ENCODE assay signal across 8 cellular contexts in the genomic region with DNA sequence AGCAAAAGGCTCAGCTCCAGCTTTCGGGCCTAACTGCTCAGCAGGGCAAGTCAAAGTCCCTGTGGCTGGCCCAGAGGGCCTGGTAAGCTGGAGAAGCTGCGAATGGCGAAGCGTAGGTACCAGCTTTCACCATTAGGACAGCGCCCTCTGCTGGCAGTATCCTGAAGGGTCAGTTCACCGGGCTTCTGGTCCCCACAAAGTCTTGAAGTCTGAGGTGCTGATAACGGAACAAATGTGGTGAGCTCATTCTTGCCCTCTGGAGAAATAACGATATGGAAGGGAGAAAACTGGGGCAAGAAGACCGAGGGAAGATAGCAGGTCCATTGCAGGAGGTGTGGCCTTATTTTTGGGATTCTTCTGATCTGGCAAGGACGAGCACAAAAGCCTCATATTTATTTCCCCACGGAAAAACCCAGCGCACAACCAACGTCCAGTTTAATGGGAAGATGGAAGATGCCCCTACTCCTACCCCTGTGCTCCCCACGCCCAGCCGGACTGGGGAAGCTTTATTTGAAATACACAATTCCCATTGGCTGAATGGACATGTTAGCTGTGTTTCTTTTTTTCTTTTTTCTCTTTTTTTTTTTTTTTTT. TPM values are rescaled to one million over a fixed set of nuclear protein-coding genes. Genes with fewer than 3 reads are reported as not detected.
A peak's percentile ranks its signal among the peaks of the same experiment; 100 is the strongest.
DNase-seq lines count a peak whose midpoint lies in the region; ATAC-seq, FAIRE-seq and TF ChIP-seq lines count a peak whose summit lies in the region.

No MANE protein-coding gene starts in this region.

- peak; percentile 81 for ATAC-seq in GM21367 (IDR thresholded peaks at IDR 0.05; ENCODE audit: unreplicated experiment)

- peaks cover 13% of the 10 kb centered on the region for H3K4me1 Mint-ChIP-seq in nephron

- no peak overlapping the region for H3K4me3 ChIP-seq in esophagus squamous epithelium

- H3K4me3 Mint-ChIP-seq in nephron, result peak overlapping the region in 2 of 3 experiments; percentile 9 to 51

- no peak for TF ChIP-seq POLR2A in esophagus squamous epithelium (IDR thresholded peaks at IDR 0.05)

- peaks cover 72% of the 10 kb centered on the region for H3K27me3 Mint-ChIP-seq in nephron (ENCODE audit: low read depth)

- peaks cover 0 to 35% (median 0%) of the 10 kb centered on the region in 4 donors for H3K27me3 ChIP-seq in esophagus squamous epithelium

- H3K36me3 ChIP-seq in esophagus squamous epithelium, result peaks cover 0 to 10% (median 0%) of the 10 kb centered on the region in 3 donors

- no peaks in the 10 kb centered on the region for H3K36me3 Mint-ChIP-seq in nephron (ENCODE audit: low read depth)

- WGBS in esophagus squamous epithelium, 2 donors, result 22 to 32% methylated on average over 9 to 15 of the region's 15 CpGs

- peak; percentile 54 for FAIRE-seq in RCC 7860 (lab: Jason Lieb, UNC)

- H3K4me1 ChIP-seq in esophagus squamous epithelium, result peaks cover 6 to 25% (median 12%) of the 10 kb centered on the region in 3 donors

- intact Hi-C loops in esophagus squamous epithelium (cut with DNase I), result no loop called here

- no peaks in the 10 kb centered on the region for H3K9me3 ChIP-seq in esophagus squamous epithelium

- DNase-seq in CMK (ENCODE audit: low read depth), result peak; percentile 78
- DNase-seq in KBM-7, result peak; percentile 90
- DNase-seq in RCC 7860 (ENCODE audit: low spot score), result peak; percentile 67
- peak; percentile 95 to 96 for DNase-seq in activated T-cell treated with anti-CD3 and anti-CD28 coated beads, Interleukin-2, amount 50 U/mL, for 48 hours
- DNase-seq in esophagus squamous epithelium (lab: John Stamatoyannopoulos, UW), result peak; percentile 35
- DNase-seq in stimulated activated naive CD4-positive, alpha-beta T cell treated with Interleukin-2 at 50 U/mL for 16 hours (lab: John Stamatoyannopoulos, UW), result peak; percentile 82

- in situ Hi-C loops in KBM-7 (cut with MboI; ENCODE audit: low pct_unique_long_range_greater_than_20kb, low sequenced_read_pairs), result no loop called here

- TF ChIP-seq CTCF in esophagus squamous epithelium (IDR thresholded peaks at IDR 0.05) (peak; percentile 76 to 96 (median 94)), nephron (IDR thresholded peaks at IDR 0.05; ENCODE audit: unreplicated experiment in 3 of 3) (peak; percentile 82 to 85 (median 84))

- H3K9me3 Mint-ChIP-seq in nephron, result no peaks in the 10 kb centered on the region

- H3K27ac ChIP-seq in esophagus squamous epithelium, result no peak overlapping the region

- no peak overlapping the region for H3K27ac Mint-ChIP-seq in nephron

RNA-seq across cellular contexts. Expression of a gene that starts 7.2 kb away (rescaled TPM):
- under 1 TPM in 2 of 4 donors, not detected in 2; 0.13 to 0.45 TPM for total RNA-seq in esophagus squamous epithelium

RNA-seq across cellular contexts. Expression of a gene that starts 10.2 kb away (rescaled TPM):
- 10 to 100 TPM in 1 of 4 donors, 1 to 10 TPM in 3; 2.7 to 10.7 (median 3.7) TPM for total RNA-seq in esophagus squamous epithelium

RNA-seq across cellular contexts. Expression of a gene that starts 43.2 kb away (rescaled TPM):
- total RNA-seq in esophagus squamous epithelium, result 10 to 100 TPM; 31.9 to 44.9 (median 38.3) TPM

RNA-seq across cellular contexts. Expression of a gene that starts 46.0 kb away (rescaled TPM):
- under 1 TPM in 2 of 4 donors, not detected in 2; 0.26 to 0.40 TPM for total RNA-seq in esophagus squamous epithelium

RNA-seq across cellular contexts. Expression of a gene that starts 46.2 kb away (rescaled TPM):
- 100 to 1,000 TPM; 160 to 232 (median 193) TPM for total RNA-seq in esophagus squamous epithelium

Comparison
In these comparisons a context has a peak if more than half of its experiments do, and no peak if none do; other contexts are left out.
1. DNase-seq: peak in every context shown above with its lines; median percentile 96 in activated T-cell treated with anti-CD3 and anti-CD28 coated beads, Interleukin-2, amount 50 U/mL, for 48 hours; 90 in KBM-7; 82 in stimulated activated naive CD4-positive, alpha-beta T cell treated with Interleukin-2 at 50 U/mL for 16 hours; 78 in CMK; 67 in RCC 7860; 35 in esophagus squamous epithelium.